ENCODE assay signal across 24 cellular contexts in genomic region chr13:93778548-93778947, GRCh38.
"Had no signal": no experiment of that assay in that cellular context is flagged by ENCODE, and none has a peak within 500 bp of the region (broad histone marks: within the 10 kb centered on the region; RNA-seq: fewer than 3 reads in every experiment).

No MANE protein-coding gene starts in this region.

- DNase-seq: hypothalamus; immature natural killer cell; kidney; left colon; left lung; lower lobe of right lung; mammary epithelial cell; mesenchymal stem cell; naive B cell; natural killer cell; nephron progenitor cell; ovary; right lobe of liver; stimulated activated CD4-positive, alpha-beta T cell treated with anti-CD3 and anti-CD28 coated beads, Interleukin-12 subunit alpha, Interleukin-12 subunit beta, amount 100 ng/mL, for 4 hours; stimulated activated CD4-positive, alpha-beta T cell treated with anti-CD3 and anti-CD28 coated beads, Interleukin-15, amount 100 ng/mL, for 24 hours; stimulated activated CD4-positive, alpha-beta T cell treated with anti-CD3 and anti-CD28 coated beads, Interleukin-4, amount 100 ng/mL, for 24 hours; stimulated activated naive CD4-positive, alpha-beta T cell; transverse colon; upper lobe of left lung had no signal

- H3K4me1 ChIP-seq: left lung, lower lobe of right lung, right atrium auricular region, suprapubic skin, transverse colon, upper lobe of left lung, vagina had no signal

- H3K27me3 ChIP-seq: left lung, ovary, right atrium auricular region, right lobe of liver, suprapubic skin, transverse colon, upper lobe of left lung, vagina had no signal

- H3K4me3 ChIP-seq: left lung, lower lobe of right lung, ovary, right atrium auricular region, right lobe of liver, skin epidermis, suprapubic skin, transverse colon, upper lobe of left lung, vagina had no signal

- ATAC-seq: left colon; left lung; lower lobe of right lung; natural killer cell; right lobe of liver; stimulated activated effector memory CD8-positive, alpha-beta T cell treated with anti-CD3 and anti-CD28 coated beads, Interleukin-12 subunit alpha, Interleukin-12 subunit beta, amount 100 ng/mL, for 72 hours had no signal

- H3K9me3 ChIP-seq: lower lobe of right lung, ovary, right atrium auricular region, right lobe of liver, suprapubic skin, transverse colon, upper lobe of left lung, vagina had no signal

- H3K27ac ChIP-seq: left lung, lower lobe of right lung, ovary, right atrium auricular region, right lobe of liver, skin epidermis, suprapubic skin, transverse colon, upper lobe of left lung, vagina had no signal

- H3K36me3 ChIP-seq: left lung, lower lobe of right lung, ovary, right atrium auricular region, right lobe of liver, suprapubic skin, transverse colon, upper lobe of left lung, vagina had no signal
